ENCODE assay signal across 29 cellular contexts in the genomic region with DNA sequence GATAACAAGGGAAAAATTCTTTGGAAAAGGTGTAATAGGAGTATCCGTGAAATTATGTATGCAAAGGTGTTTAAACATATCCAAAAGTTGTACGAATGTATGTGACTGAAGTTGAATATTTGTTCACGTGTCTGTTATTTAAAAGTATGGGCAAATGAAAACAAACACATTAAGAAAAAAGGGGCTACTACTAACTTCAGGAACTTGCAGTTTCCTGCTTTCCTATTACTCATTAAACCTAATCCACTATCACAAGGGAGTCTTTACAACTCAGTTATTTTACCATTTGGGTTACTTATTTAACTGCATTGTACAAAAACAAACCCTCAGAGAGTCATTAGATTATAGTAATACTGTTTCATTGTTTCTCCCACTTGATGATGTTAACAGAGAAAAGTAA. TPM values are rescaled to one million over a fixed set of nuclear protein-coding genes. Genes with fewer than 3 reads are reported as not detected.
A peak's percentile ranks its signal among the peaks of the same experiment; 100 is the strongest.
DNase-seq lines count a peak whose midpoint lies in the region; ATAC-seq, FAIRE-seq and TF ChIP-seq lines count a peak whose summit lies in the region.
"Had no signal": no experiment of that assay in that cellular context is flagged by ENCODE, and none has a peak within 500 bp of the region (broad histone marks: within the 10 kb centered on the region; RNA-seq: fewer than 3 reads in every experiment).

No MANE protein-coding gene starts in this region.

- peak; percentile 49 for FAIRE-seq in GM19239 (lab: Jason Lieb, UNC)
- FAIRE-seq: GM12892, H54 had no signal

- peak overlapping the region; percentile 16 for H3K27ac Mint-ChIP-seq in progenitor cell of endocrine pancreas
- no peak overlapping the region for H3K27ac Mint-ChIP-seq in activated T-cell treated with anti-CD3 and anti-CD28 coated beads, Interleukin-2, amount 50 U/mL, for 72 hours
- H3K27ac Mint-ChIP-seq in activated naive CD8-positive, alpha-beta T cell treated with anti-CD3 and anti-CD28 coated beads for 36 hours: no peak overlapping the region

- peaks cover 25% of the 10 kb centered on the region for H3K36me3 Mint-ChIP-seq in progenitor cell of endocrine pancreas (ENCODE audit: insufficient read depth)
- H3K36me3 Mint-ChIP-seq in activated T-cell treated with anti-CD3 and anti-CD28 coated beads, Interleukin-2, amount 50 U/mL, for 72 hours (ENCODE audit: insufficient read depth in 2 of 2): peaks cover 0 to 5% of the 10 kb centered on the region in 2 donors
- peaks cover 8% of the 10 kb centered on the region for H3K36me3 Mint-ChIP-seq in activated naive CD8-positive, alpha-beta T cell treated with anti-CD3 and anti-CD28 coated beads for 36 hours

- H3K4me3 ChIP-seq in kidney epithelial cell (ENCODE audit: low read depth, low read length): no peak overlapping the region
- H3K4me3 ChIP-seq: breast epithelium, MG63, SJCRH30, tibial nerve had no signal

- no peak for TF ChIP-seq CTCF in kidney epithelial cell (IDR thresholded peaks at IDR 0.05; ENCODE audit: insufficient read depth, low read length, poor library complexity, severe bottlenecking)
- TF ChIP-seq CTCF in progenitor cell of endocrine pancreas (IDR thresholded peaks at IDR 0.05; ENCODE audit: unreplicated experiment): no peak

- peaks cover 6% of the 10 kb centered on the region for H3K4me1 Mint-ChIP-seq in progenitor cell of endocrine pancreas (ENCODE audit: low read depth)
- no peaks in the 10 kb centered on the region for H3K4me1 Mint-ChIP-seq in activated T-cell treated with anti-CD3 and anti-CD28 coated beads, Interleukin-2, amount 50 U/mL, for 72 hours (ENCODE audit: low read depth)
- H3K4me1 Mint-ChIP-seq in activated naive CD8-positive, alpha-beta T cell treated with anti-CD3 and anti-CD28 coated beads for 36 hours: peaks cover 11% of the 10 kb centered on the region
- H3K4me1 Mint-ChIP-seq: CD8-positive, alpha-beta memory T cell had no signal

- peak; percentile 67 for ATAC-seq in HG03571 (IDR thresholded peaks at IDR 0.05; ENCODE audit: unreplicated experiment)
- ATAC-seq in activated T-cell treated with anti-CD3 and anti-CD28 coated beads, Interleukin-2, amount 50 U/mL, for 72 hours (replicated peaks in 1 of 2): no peak
- no peak for ATAC-seq in GM21381 (IDR thresholded peaks at IDR 0.05; ENCODE audit: unreplicated experiment)
- ATAC-seq: natural killer cell had no signal

- DNase-seq in GM19239 (ENCODE audit: insufficient read length, low spot score): no peak
- DNase-seq in kidney epithelial cell (ENCODE audit: low read depth): peak; percentile 23
- no peak for DNase-seq in progenitor cell of endocrine pancreas (ENCODE audit: low spot score, unreplicated experiment)
- no peak for DNase-seq in activated T-cell treated with anti-CD3 and anti-CD28 coated beads, Interleukin-2, amount 50 U/mL, for 72 hours
- no peak for DNase-seq in activated naive CD8-positive, alpha-beta T cell treated with anti-CD3 and anti-CD28 coated beads for 36 hours
- DNase-seq: activated CD4-positive, alpha-beta T cell treated with anti-CD3 and anti-CD28 coated beads, Interleukin-2, amount 50 U/mL, for 48 hours; activated CD4-positive, CD25-positive, alpha-beta regulatory T cell; activated CD8-positive, alpha-beta memory T cell treated with anti-CD3 and anti-CD28 coated beads, Interleukin-2, amount 50 U/mL, for 48 hours; activated naive CD4-positive, alpha-beta T cell treated with anti-CD3 and anti-CD28 coated beads, Interleukin-2, amount 50 U/mL, for 16 hours; amygdala; CD8-positive, alpha-beta memory T cell; effector CD8-positive, alpha-beta T cell; EL; immature natural killer cell; MG63; natural killer cell; NCI-H1105 treated with DMSO at 0.1 percent for 48 hours; NCI-H187 treated with DMSO at 0.1 percent for 48 hours; NCI-H2171; NCI-H510A; RPMI8226; SJCRH30; stimulated activated CD4-positive, alpha-beta T cell treated with anti-CD3 and anti-CD28 coated beads, Interleukin-4, amount 100 ng/mL, for 24 hours had no signal

- H3K9me3 Mint-ChIP-seq in progenitor cell of endocrine pancreas (ENCODE audit: low read depth): no peaks in the 10 kb centered on the region
- H3K9me3 Mint-ChIP-seq in activated T-cell treated with anti-CD3 and anti-CD28 coated beads, Interleukin-2, amount 50 U/mL, for 72 hours: no peaks in the 10 kb centered on the region
- H3K9me3 Mint-ChIP-seq in activated naive CD8-positive, alpha-beta T cell treated with anti-CD3 and anti-CD28 coated beads for 36 hours: no peaks in the 10 kb centered on the region
- H3K9me3 Mint-ChIP-seq: CD8-positive, alpha-beta memory T cell; immature natural killer cell; natural killer cell had no signal

- no peaks in the 10 kb centered on the region for H3K27me3 ChIP-seq in kidney epithelial cell (ENCODE audit: control insufficient read depth, insufficient read depth, low read length)
- H3K27me3 ChIP-seq: breast epithelium, MG63, SJCRH30, tibial nerve had no signal

- no peak overlapping the region for H3K4me3 Mint-ChIP-seq in progenitor cell of endocrine pancreas (ENCODE audit: low read depth)
- no peak overlapping the region for H3K4me3 Mint-ChIP-seq in activated T-cell treated with anti-CD3 and anti-CD28 coated beads, Interleukin-2, amount 50 U/mL, for 72 hours
- no peak overlapping the region for H3K4me3 Mint-ChIP-seq in activated naive CD8-positive, alpha-beta T cell treated with anti-CD3 and anti-CD28 coated beads for 36 hours
- H3K4me3 Mint-ChIP-seq: CD8-positive, alpha-beta memory T cell; immature natural killer cell; natural killer cell had no signal

- H3K27me3 Mint-ChIP-seq in progenitor cell of endocrine pancreas: no peaks in the 10 kb centered on the region
- no peaks in the 10 kb centered on the region for H3K27me3 Mint-ChIP-seq in activated T-cell treated with anti-CD3 and anti-CD28 coated beads, Interleukin-2, amount 50 U/mL, for 72 hours (ENCODE audit: low read depth)
- no peaks in the 10 kb centered on the region for H3K27me3 Mint-ChIP-seq in activated naive CD8-positive, alpha-beta T cell treated with anti-CD3 and anti-CD28 coated beads for 36 hours
- H3K27me3 Mint-ChIP-seq: CD8-positive, alpha-beta memory T cell had no signal

- H3K36me3 ChIP-seq in kidney epithelial cell (ENCODE audit: control insufficient read depth, insufficient read depth, low read length): no peaks in the 10 kb centered on the region

RNA-seq across cellular contexts. Expression of gene GRAMD1C, which starts 33.9 kb away (rescaled TPM):
- 2.0 and 4.1 TPM in 2 replicates for total RNA-seq in kidney epithelial cell
- 1.7 and 2.4 TPM in 2 replicates for total RNA-seq in progenitor cell of endocrine pancreas
- total RNA-seq in activated T-cell treated with anti-CD3 and anti-CD28 coated beads, Interleukin-2, amount 50 U/mL, for 72 hours: 1 to 10 TPM; 1.4 to 3.0 TPM
- total RNA-seq in activated naive CD8-positive, alpha-beta T cell treated with anti-CD3 and anti-CD28 coated beads for 36 hours: under 1 TPM; 0.21 to 0.54 TPM

RNA-seq across cellular contexts. Expression of gene ATP6V1A, which starts 57.9 kb away (rescaled TPM):
- total RNA-seq in kidney epithelial cell (43.4 and 43.6 TPM in 2 replicates), progenitor cell of endocrine pancreas (70.1 and 71.0 TPM in 2 replicates)
- total RNA-seq in activated T-cell treated with anti-CD3 and anti-CD28 coated beads, Interleukin-2, amount 50 U/mL, for 72 hours: 10 to 100 TPM; 30.7 to 31.3 TPM
- total RNA-seq in activated naive CD8-positive, alpha-beta T cell treated with anti-CD3 and anti-CD28 coated beads for 36 hours: 10 to 100 TPM; 50.1 to 57.1 TPM

RNA-seq across cellular contexts. Expression of gene NAA50, which starts 58.7 kb away (rescaled TPM):
- total RNA-seq in kidney epithelial cell (110 and 149 TPM in 2 replicates), progenitor cell of endocrine pancreas (99.2 and 110 TPM in 2 replicates)
- total RNA-seq in activated T-cell treated with anti-CD3 and anti-CD28 coated beads, Interleukin-2, amount 50 U/mL, for 72 hours: 100 to 1,000 TPM in 1 of 2 donors, 10 to 100 TPM in 1; 90.5 to 105 TPM
- total RNA-seq in activated naive CD8-positive, alpha-beta T cell treated with anti-CD3 and anti-CD28 coated beads for 36 hours: 100 to 1,000 TPM; 199 to 200 TPM
